Comparison of ENCODE assay signal across 8 cellular contexts in the genomic region with DNA sequence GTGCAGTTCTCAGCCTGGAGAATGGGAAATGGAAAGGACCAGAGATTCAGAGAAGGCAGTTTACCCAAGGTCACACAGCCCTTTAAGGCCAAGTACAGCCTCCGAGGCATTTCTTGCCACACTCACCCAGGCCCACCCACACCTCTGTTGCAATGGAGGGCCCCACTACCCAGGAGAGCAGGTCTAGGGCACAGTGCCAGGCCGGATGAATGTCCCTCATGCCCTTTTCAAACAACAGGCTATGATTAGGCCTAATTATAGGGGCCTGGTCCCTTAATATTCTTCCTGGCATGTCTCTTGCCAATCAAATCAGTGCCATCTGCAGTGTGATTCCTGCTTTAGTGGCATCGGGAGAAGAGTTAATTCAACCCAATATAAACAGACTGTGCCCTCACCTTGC.
DNase-seq lines count a peak whose midpoint lies in the region; ATAC-seq and TF ChIP-seq lines count a peak whose summit lies in the region.
"Not testable (repeated sequence)": the region's sequence is repeated elsewhere in the genome, so short reads cannot be mapped to it uniquely, and the experiment has no call there.

No MANE protein-coding gene starts in this region.

- H3K4me2 ChIP-seq in H9 (ENCODE audit: insufficient read depth, insufficient read length, low read length): not testable (repeated sequence)

- H4K20me1 ChIP-seq in H9 (ENCODE audit: control insufficient read depth, insufficient read depth, insufficient read length): not testable (repeated sequence)

- H3K79me2 ChIP-seq in H9 (ENCODE audit: insufficient read depth, low read length): not testable (repeated sequence)

- H2AK5ac ChIP-seq in H9 (ENCODE audit: insufficient read length, low read length): not testable (repeated sequence)

- not testable (repeated sequence) for H3K27me3 ChIP-seq in CD4-positive, CD25-positive, alpha-beta regulatory T cell (ENCODE audit: control insufficient read depth, insufficient read depth, low read length); H9 (ENCODE audit: insufficient read depth, low read length); upper lobe of right lung

- ATAC-seq in CD4-positive, CD25-positive, alpha-beta regulatory T cell (ENCODE audit: low read depth in 2 of 2); SK-N-SH treated with all-trans-retinoic acid at 6 μM for 48 hours; effector memory CD8-positive, alpha-beta T cell (replicated peaks); upper lobe of right lung: not testable (repeated sequence)

- H4K5ac ChIP-seq in H9 (ENCODE audit: insufficient read length, low read depth, low read length): not testable (repeated sequence)

- no CpG with 5 or more reads among the region's 3 CpGs for WGBS in H9 (ENCODE audit: extremely low coverage, insufficient read length, low lambda C conversion rate)

- not testable (repeated sequence) for H4K8ac ChIP-seq in H9 (replicated peaks; ENCODE audit: insufficient read length, low read depth, low read length)

- H3K4me3 Mint-ChIP-seq in CD4-positive, CD25-positive, alpha-beta regulatory T cell; H9; effector memory CD8-positive, alpha-beta T cell: not testable (repeated sequence)

- H3K23ac ChIP-seq in H9 (ENCODE audit: insufficient read length, low read depth, low read length): not testable (repeated sequence)

- H3K56ac ChIP-seq in H9 (ENCODE audit: insufficient read length, low read depth, low read length): not testable (repeated sequence)

- not testable (repeated sequence) for H2BK120ac ChIP-seq in H9 (ENCODE audit: low read depth, low read length, poor library complexity, severe bottlenecking)

- not testable (repeated sequence) for H3K27ac ChIP-seq in CD4-positive, CD25-positive, alpha-beta regulatory T cell (ENCODE audit: insufficient read depth, low read length, poor library complexity, severe bottlenecking); H9 (ENCODE audit: insufficient read length, low read depth, low read length); upper lobe of right lung

- intact Hi-C loops in upper lobe of right lung (cut with DNase I): not testable (repeated sequence)

- H3K36me3 Mint-ChIP-seq in CD4-positive, CD25-positive, alpha-beta regulatory T cell; effector memory CD8-positive, alpha-beta T cell (ENCODE audit: insufficient read depth): not testable (repeated sequence)
- peaks cover 0 to 19% (median 11%) of the 10 kb centered on the region in 3 experiments; a peak in 4 of 7 replicates for H3K36me3 Mint-ChIP-seq in H9 (ENCODE audit: insufficient read depth in 1 of 3, low read depth in 3 of 3)

- not testable (repeated sequence) for H2BK5ac ChIP-seq in H9 (ENCODE audit: insufficient read length, low read length)

- not testable (repeated sequence) for DNase-seq in CD4-positive, CD25-positive, alpha-beta regulatory T cell; H9; effector memory CD8-positive, alpha-beta T cell
- peak in 2 of 3 experiments; percentile 74 to 92 for DNase-seq in NCI-H1417 (lab: John Stamatoyannopoulos, UW)
- DNase-seq in NCI-H774 (lab: John Stamatoyannopoulos, UW): peak; percentile 45
- DNase-seq in mesenteric fat pad (ENCODE audit: low spot score): peak; percentile 18
- peak; percentile 51 for DNase-seq in upper lobe of right lung

- not testable (repeated sequence) for H4K91ac ChIP-seq in H9 (ENCODE audit: insufficient read length, low read depth, low read length)

- H3K4me1 ChIP-seq in CD4-positive, CD25-positive, alpha-beta regulatory T cell (ENCODE audit: control insufficient read depth, insufficient read depth, low read length, poor library complexity, severe bottlenecking); H9 (ENCODE audit: insufficient read depth, low read length); upper lobe of right lung: not testable (repeated sequence)

- TF ChIP-seq CTCF in H9 (conservative IDR thresholded peaks at IDR 0.05); upper lobe of right lung (IDR thresholded peaks at IDR 0.05): not testable (repeated sequence)

- not testable (repeated sequence) for H3K36me3 ChIP-seq in CD4-positive, CD25-positive, alpha-beta regulatory T cell (ENCODE audit: control insufficient read depth, insufficient read depth, low read length); upper lobe of right lung

- not testable (repeated sequence) for H2BK15ac ChIP-seq in H9 (ENCODE audit: low read depth, low read length)

- H2BK20ac ChIP-seq in H9 (ENCODE audit: low read depth, low read length, poor library complexity, severe bottlenecking): not testable (repeated sequence)

- H3K4me1 Mint-ChIP-seq in CD4-positive, CD25-positive, alpha-beta regulatory T cell; H9; effector memory CD8-positive, alpha-beta T cell (ENCODE audit: low read depth in 2 of 2): not testable (repeated sequence)

- not testable (repeated sequence) for H3K4ac ChIP-seq in H9 (ENCODE audit: low read depth, low read length)

- H2AFZ ChIP-seq in H9 (ENCODE audit: low read length): not testable (repeated sequence)

- H3K27ac Mint-ChIP-seq in CD4-positive, CD25-positive, alpha-beta regulatory T cell: peak overlapping the region in 2 of 3 donors; percentile 24 to 78
- H3K27ac Mint-ChIP-seq in H9: peak overlapping the region in 2 of 3 experiments; percentile 46 to 69; a peak in 2 of 7 replicates
- H3K27ac Mint-ChIP-seq in effector memory CD8-positive, alpha-beta T cell: peak overlapping the region; percentile 4 to 21

- not testable (repeated sequence) for H3K9me3 ChIP-seq in CD4-positive, CD25-positive, alpha-beta regulatory T cell (ENCODE audit: control insufficient read depth in 2 of 2, low read length in 2 of 2); H9 (ENCODE audit: control insufficient read depth, low read depth, low read length); upper lobe of right lung

- H3K79me1 ChIP-seq in H9 (ENCODE audit: insufficient read depth, low read depth, low read length, poor library complexity, severe bottlenecking): not testable (repeated sequence)

- H3T11ph ChIP-seq in H9 (ENCODE audit: low read length): not testable (repeated sequence)

- H3K4me3 ChIP-seq in CD4-positive, CD25-positive, alpha-beta regulatory T cell (ENCODE audit: low read depth, low read length); upper lobe of right lung: not testable (repeated sequence)

- H3K9me3 Mint-ChIP-seq in CD4-positive, CD25-positive, alpha-beta regulatory T cell; H9; effector memory CD8-positive, alpha-beta T cell: not testable (repeated sequence)

- H3K9ac ChIP-seq in H9 (ENCODE audit: extremely low read depth, insufficient read length, low read length): not testable (repeated sequence)

- not testable (repeated sequence) for H2BK12ac ChIP-seq in H9 (ENCODE audit: insufficient read length, low read depth, low read length)

- not testable (repeated sequence) for H3K27me3 Mint-ChIP-seq in CD4-positive, CD25-positive, alpha-beta regulatory T cell; H9 (ENCODE audit: low read depth); effector memory CD8-positive, alpha-beta T cell

- H3K14ac ChIP-seq in H9 (ENCODE audit: insufficient read depth, low read length): not testable (repeated sequence)

- not testable (repeated sequence) for H3K18ac ChIP-seq in H9 (ENCODE audit: insufficient read length, low read depth, low read length)

- not testable (repeated sequence) for H3K23me2 ChIP-seq in H9 (ENCODE audit: insufficient read length, low read depth, low read length, poor library complexity, severe bottlenecking)

TF ChIP-seq in SK-N-SH treated with all-trans-retinoic acid at 6 μM for 48 hours, 23 proteins besides CTCF, POLR2A, EP300 and RAD21:
- peak; percentile 46; the same call in 1 of the 2 replicates for TF ChIP-seq TCF4 (CRISPR knock-in tag; IDR thresholded peaks at IDR 0.05; ENCODE audit: borderline replicate concordance)
